ENCODE assay signal across 22 cellular contexts in genomic region chr1:98706173-98706848, GRCh38. TPM values are rescaled to one million over a fixed set of nuclear protein-coding genes. Genes with fewer than 3 reads are reported as not detected.
"Had no signal": no experiment of that assay in that cellular context is flagged by ENCODE, and none has a peak within 500 bp of the region (broad histone marks: within the 10 kb centered on the region; RNA-seq: fewer than 3 reads in every experiment).

No MANE protein-coding gene starts in this region.

- ATAC-seq: activated CD8-positive, alpha-beta T cell treated with anti-CD3 and anti-CD28 coated beads, Interleukin-2, amount 10 ng/mL, durations not matched to agents 7 days and 5 days; activated T-cell treated with anti-CD3 and anti-CD28 coated beads, Interleukin-2, amount 50 U/mL, for 4 hours had no signal

- H3K27me3 ChIP-seq: esophagus squamous epithelium, tibial artery had no signal

- FAIRE-seq: frontal cortex had no signal

- H3K4me1 ChIP-seq: esophagus squamous epithelium, left ventricle myocardium inferior, tibial artery had no signal

- H3K27ac Mint-ChIP-seq: activated CD4-positive, alpha-beta T cell treated with anti-CD3 and anti-CD28 coated beads, Interleukin-2, amount 10 ng/mL, durations not matched to agents 7 days and 5 days; activated CD8-positive, alpha-beta T cell treated with anti-CD3 and anti-CD28 coated beads, Interleukin-2, amount 10 ng/mL, durations not matched to agents 7 days and 5 days; nephron progenitor cell; T-helper 1 cell treated with Interleukin-12 subunit alpha and Interleukin-12 subunit beta and Interleukin-4 antibody, amounts not matched to agents 30 μg/mL and 1 μg/mL, for 36 hours had no signal

- H3K9me3 Mint-ChIP-seq: activated CD4-positive, alpha-beta T cell treated with anti-CD3 and anti-CD28 coated beads, Interleukin-2, amount 10 ng/mL, durations not matched to agents 7 days and 5 days; activated T-cell treated with anti-CD3 and anti-CD28 coated beads, Interleukin-2, amount 50 U/mL, for 4 hours; nephron progenitor cell; T-helper 1 cell treated with Interleukin-12 subunit alpha and Interleukin-12 subunit beta and Interleukin-4 antibody, amounts not matched to agents 30 μg/mL and 1 μg/mL, for 36 hours had no signal

- H3K4me3 ChIP-seq: esophagus squamous epithelium, left ventricle myocardium inferior, tibial artery had no signal

- H3K27ac ChIP-seq: esophagus squamous epithelium, left ventricle myocardium inferior, tibial artery had no signal

- H3K4me3 Mint-ChIP-seq: activated CD4-positive, alpha-beta T cell treated with anti-CD3 and anti-CD28 coated beads, Interleukin-2, amount 10 ng/mL, durations not matched to agents 7 days and 5 days; activated CD8-positive, alpha-beta T cell treated with anti-CD3 and anti-CD28 coated beads, Interleukin-2, amount 10 ng/mL, durations not matched to agents 7 days and 5 days; activated T-cell treated with anti-CD3 and anti-CD28 coated beads, Interleukin-2, amount 50 U/mL, for 4 hours; nephron progenitor cell; T-helper 1 cell treated with Interleukin-12 subunit alpha and Interleukin-12 subunit beta and Interleukin-4 antibody, amounts not matched to agents 30 μg/mL and 1 μg/mL, for 36 hours had no signal

- H3K9me3 ChIP-seq: esophagus squamous epithelium, left ventricle myocardium inferior, tibial artery had no signal

- DNase-seq: activated CD4-positive, alpha-beta T cell treated with anti-CD3 and anti-CD28 coated beads, Interleukin-2, amount 10 ng/mL, durations not matched to agents 7 days and 5 days; activated CD8-positive, alpha-beta T cell treated with anti-CD3 and anti-CD28 coated beads, Interleukin-2, amount 10 ng/mL, durations not matched to agents 7 days and 5 days; activated effector memory CD4-positive, alpha-beta T cell treated with Interleukin-2 at 50 U/mL for 16 hours; activated naive CD4-positive, alpha-beta T cell treated with anti-CD3 and anti-CD28 coated beads, Interleukin-2, amount 50 U/mL, for 16 hours; activated T-cell treated with anti-CD3 and anti-CD28 coated beads, Interleukin-2, amount 50 U/mL, for 4 hours; dermis blood vessel endothelial cell; effector memory CD4-positive, alpha-beta T cell; esophagus squamous epithelium; kidney glomerular epithelial cell; left ventricle myocardium inferior; mammary epithelial cell; midbrain; nephron progenitor cell; nucleus accumbens; retina; stimulated activated CD4-positive, alpha-beta T cell treated with anti-CD3 and anti-CD28 coated beads, Interleukin-12 subunit alpha, Interleukin-12 subunit beta, amount 100 ng/mL, for 4 hours; stimulated activated CD4-positive, alpha-beta T cell treated with anti-CD3 and anti-CD28 coated beads, Interleukin-1b, Interleukin-23, amount 100 ng/mL, for 48 hours; stimulated activated CD8-positive, alpha-beta memory T cell treated with anti-CD3 and anti-CD28 coated beads, Interleukin-4, amount 100 ng/mL, for 48 hours; stimulated activated naive CD4-positive, alpha-beta T cell; tibial artery had no signal

- H3K4me1 Mint-ChIP-seq: activated CD4-positive, alpha-beta T cell treated with anti-CD3 and anti-CD28 coated beads, Interleukin-2, amount 10 ng/mL, durations not matched to agents 7 days and 5 days; nephron progenitor cell had no signal

RNA-seq across cellular contexts. Expression of gene SNX7, which starts 44.8 kb away (rescaled TPM):
- total RNA-seq: activated CD4-positive, alpha-beta T cell treated with anti-CD3 and anti-CD28 coated beads, Interleukin-2, amount 10 ng/mL, durations not matched to agents 7 days and 5 days; activated CD8-positive, alpha-beta T cell treated with anti-CD3 and anti-CD28 coated beads, Interleukin-2, amount 10 ng/mL, durations not matched to agents 7 days and 5 days had no signal
